Comparison of ENCODE assay signal across 16 cellular contexts in the genomic region with DNA sequence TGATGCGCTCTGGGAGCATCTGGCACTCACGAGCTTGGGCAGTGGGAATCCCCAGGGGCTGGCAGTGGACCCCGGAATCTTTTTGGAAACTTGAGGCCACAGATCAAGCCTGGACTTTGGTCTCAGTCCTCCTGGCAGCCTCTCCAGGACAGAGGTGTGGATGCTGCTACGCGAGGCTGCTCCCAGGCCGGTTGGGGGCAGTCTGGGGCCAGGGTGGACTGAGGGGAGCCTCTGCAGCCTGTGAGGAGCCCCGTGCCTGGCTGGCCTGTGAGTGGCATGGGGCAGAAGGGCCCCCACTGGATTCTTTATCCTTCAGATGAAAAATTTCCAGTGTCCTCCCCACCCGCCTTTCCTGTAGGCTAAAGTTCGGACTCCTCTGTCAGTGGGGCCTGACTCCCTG. TPM values are rescaled to one million over a fixed set of nuclear protein-coding genes. Genes with fewer than 3 reads are reported as not detected.
A peak's percentile ranks its signal among the peaks of the same experiment; 100 is the strongest.
DNase-seq lines count a peak whose midpoint lies in the region; ATAC-seq and TF ChIP-seq lines count a peak whose summit lies in the region.
"Had no signal": no experiment of that assay in that cellular context is flagged by ENCODE, and none has a peak within 500 bp of the region (broad histone marks: within the 10 kb centered on the region; RNA-seq: fewer than 3 reads in every experiment).

No MANE protein-coding gene starts in this region.

- H3K4me3 ChIP-seq in mucosa of stomach (ENCODE audit: low read length) (no peak overlapping the region), tibial artery (no peak overlapping the region), suprapubic skin (no peak overlapping the region)
- H3K4me3 ChIP-seq: body of pancreas had no signal

- H3K4me1 Mint-ChIP-seq in WTC11, result peaks cover 35% of the 10 kb centered on the region

- H3K36me3 ChIP-seq in mucosa of stomach (ENCODE audit: control insufficient read depth, insufficient read depth, low read length), result no peaks in the 10 kb centered on the region
- H3K36me3 ChIP-seq in tibial artery, result no peaks in the 10 kb centered on the region
- H3K36me3 ChIP-seq in suprapubic skin, result no peaks in the 10 kb centered on the region

- TF ChIP-seq CTCF in WTC11 (IDR thresholded peaks at IDR 0.05) (no peak), tibial artery (IDR thresholded peaks at IDR 0.05) (peak in 1 of 2 experiments; percentile 22), suprapubic skin (IDR thresholded peaks at IDR 0.05) (no peak)

- WGBS in suprapubic skin, result 100% methylated on average over 1 of the region's 9 CpGs

- H3K9me3 Mint-ChIP-seq in WTC11, result no peaks in the 10 kb centered on the region
- H3K9me3 Mint-ChIP-seq: CD4-positive, alpha-beta memory T cell had no signal

- peaks cover 8% of the 10 kb centered on the region for H3K4me1 ChIP-seq in mucosa of stomach (ENCODE audit: control insufficient read depth, insufficient read depth, low read length)
- H3K4me1 ChIP-seq in tibial artery, result peaks cover 5 to 62% (median 55%) of the 10 kb centered on the region in 4 donors
- H3K4me1 ChIP-seq in suprapubic skin, result no peaks in the 10 kb centered on the region
- H3K4me1 ChIP-seq: body of pancreas had no signal

- CTCF ChIA-PET in WTC11 (lab: Charles Lee), result interaction anchor here (1.0 to 6.7 kb wide), 22 partner anchors 12 to 133 kb away, joined by 3 to 178 read pairs (median 22); a partner anchor contains a TSS

- no peak for TF ChIP-seq POLR2A in suprapubic skin (IDR thresholded peaks at IDR 0.05)

- no peak overlapping the region for H3K4me3 Mint-ChIP-seq in WTC11
- H3K4me3 Mint-ChIP-seq: CD4-positive, alpha-beta memory T cell had no signal

- H3K27me3 ChIP-seq in mucosa of stomach (ENCODE audit: control insufficient read depth, insufficient read depth, low read length) (no peaks in the 10 kb centered on the region), tibial artery (no peaks in the 10 kb centered on the region), suprapubic skin (no peaks in the 10 kb centered on the region)
- H3K27me3 ChIP-seq: body of pancreas had no signal

- no peaks in the 10 kb centered on the region for H3K36me3 Mint-ChIP-seq in WTC11
- H3K36me3 Mint-ChIP-seq: CD4-positive, alpha-beta memory T cell had no signal

- intact Hi-C loops in tibial artery (cut with DNase I; ENCODE audit: low total_unique reads), result loop anchor here (5.0 kb wide), 1 partner anchor 37 kb away; no protein-coding TSS in a partner anchor

- H3K27me3 Mint-ChIP-seq in WTC11 (ENCODE audit: low read depth), result no peaks in the 10 kb centered on the region; the same call in 1 of the 2 replicates

- peak overlapping the region; percentile 3 for H3K9ac ChIP-seq in mucosa of stomach (ENCODE audit: low read length)

- ATAC-seq in WTC11, result peak; percentile 72
- ATAC-seq: body of pancreas had no signal

- H3K27ac Mint-ChIP-seq in WTC11, result no peak overlapping the region
- H3K27ac Mint-ChIP-seq: CD4-positive, alpha-beta memory T cell had no signal

- DNase-seq in WTC11 (ENCODE audit: low spot score) (peak; percentile 63), glomerular visceral epithelial cell (ENCODE audit: extremely low spot score) (peak; percentile 23), tibial artery (peak in 1 of 2 donors; percentile 86), NOMO-1 treated with dmso at 0.1 percent for 144 hours (lab: John Stamatoyannopoulos, UW; ENCODE audit: unreplicated experiment) (no peak), EL (no peak), NCI-H2196 (lab: John Stamatoyannopoulos, UW; ENCODE audit: unreplicated experiment) (no peak), suprapubic skin (ENCODE audit: low spot score in 2 of 2) (no peak)
- DNase-seq: activated CD4-positive, alpha-beta T cell treated with anti-CD3 and anti-CD28 coated beads, Interleukin-2, amount 50 U/mL, for 4 hours; activated effector memory CD4-positive, alpha-beta T cell treated with Interleukin-2 at 50 U/mL for 16 hours; body of pancreas; CD4-positive, alpha-beta memory T cell; NCI-H1436 treated with DMSO at 0.1 percent for 48 hours; NCI-H524 treated with DMSO at 0.1 percent for 48 hours had no signal

- TF ChIP-seq EP300 in suprapubic skin (IDR thresholded peaks at IDR 0.05), result no peak

- POLR2A ChIA-PET in WTC11 (lab: Charles Lee), result interaction anchor here (1.0 to 1.4 kb wide), 2 partner anchors 18 to 93 kb away, joined by 5 to 7 read pairs; a partner anchor contains a TSS

- H3K9me3 ChIP-seq in mucosa of stomach (ENCODE audit: control insufficient read depth, low read length) (no peaks in the 10 kb centered on the region), tibial artery (no peaks in the 10 kb centered on the region), suprapubic skin (no peaks in the 10 kb centered on the region)
- H3K9me3 ChIP-seq: body of pancreas had no signal

- peak overlapping the region; percentile 90 to 94 for H3K27ac ChIP-seq in tibial artery
- H3K27ac ChIP-seq in suprapubic skin, result no peak overlapping the region
- H3K27ac ChIP-seq: body of pancreas, RWPE1 had no signal

TF ChIP-seq in WTC11, 78 proteins besides CTCF, POLR2A, EP300 and RAD21:
- TF ChIP-seq, protein P1, sequence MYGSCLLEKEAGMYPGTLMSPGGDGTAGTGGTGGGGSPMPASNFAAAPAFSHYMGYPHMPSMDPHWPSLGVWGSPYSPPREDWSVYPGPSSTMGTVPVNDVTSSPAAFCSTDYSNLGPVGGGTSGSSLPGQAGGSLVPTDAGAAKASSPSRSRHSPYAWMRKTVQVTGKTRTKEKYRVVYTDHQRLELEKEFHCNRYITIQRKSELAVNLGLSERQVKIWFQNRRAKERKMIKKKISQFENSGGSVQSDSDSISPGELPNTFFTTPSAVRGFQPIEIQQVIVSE (CRISPR knock-in tag; IDR thresholded peaks at IDR 0.05; ENCODE audit: borderline replicate concordance), result no peak
- TF ChIP-seq, protein P2, sequence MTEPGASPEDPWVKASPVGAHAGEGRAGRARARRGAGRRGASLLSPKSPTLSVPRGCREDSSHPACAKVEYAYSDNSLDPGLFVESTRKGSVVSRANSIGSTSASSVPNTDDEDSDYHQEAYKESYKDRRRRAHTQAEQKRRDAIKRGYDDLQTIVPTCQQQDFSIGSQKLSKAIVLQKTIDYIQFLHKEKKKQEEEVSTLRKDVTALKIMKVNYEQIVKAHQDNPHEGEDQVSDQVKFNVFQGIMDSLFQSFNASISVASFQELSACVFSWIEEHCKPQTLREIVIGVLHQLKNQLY (CRISPR knock-in tag; IDR thresholded peaks at IDR 0.05), result no peak
- TF ChIP-seq TP53 (CRISPR knock-in tag; IDR thresholded peaks at IDR 0.05), result 0 out of 2 replicates have a peak, but pooled peaks have one; percentile 7

RNA-seq across cellular contexts. Expression of a gene that starts 12.7 kb away (rescaled TPM):
- 1.6 to 3.5 TPM (median 2.8 TPM) in 3 replicates for total RNA-seq in WTC11 (2021)
- total RNA-seq in suprapubic skin, result 100 to 1,000 TPM in 1 of 4 donors, 10 to 100 TPM in 3; 11.4 to 100 (median 35.6) TPM
- total RNA-seq: CD4-positive, alpha-beta memory T cell; endothelial cell of umbilical vein had no signal

RNA-seq across cellular contexts. Expression of a gene that starts 17.7 kb away (rescaled TPM):
- total RNA-seq in WTC11 (2021) (65.8 to 70.2 TPM (median 67.6 TPM) in 3 replicates), suprapubic skin (100 to 1,000 TPM in 1 of 4 donors, 10 to 100 TPM in 3; 66.6 to 104 (median 70.5) TPM)

RNA-seq across cellular contexts. Expression of a gene that starts 29.2 kb away (rescaled TPM):
- total RNA-seq in WTC11 (2021) (55.3 to 62.7 TPM (median 57.8 TPM) in 3 replicates), suprapubic skin (10 to 100 TPM in 1 of 4 donors, 1 to 10 TPM in 3; 6.5 to 17.2 (median 6.7) TPM)

Comparison
In these comparisons a context has a peak if more than half of its experiments do, and no peak if none do; other contexts are left out.
1. DNase-seq: peak in WTC11 (single experiment) and glomerular visceral epithelial cell (single experiment); none in NOMO-1 treated with dmso at 0.1 percent for 144 hours (single experiment), EL (single experiment), NCI-H2196 (single experiment) and suprapubic skin (0 of 2).